Comparison of ENCODE assay signal across 19 cellular contexts in genomic region chrY:7837046-7837445, GRCh38.
DNase-seq lines count a peak whose midpoint lies in the region; ATAC-seq, FAIRE-seq and TF ChIP-seq lines count a peak whose summit lies in the region.
"Had no signal": no experiment of that assay in that cellular context is flagged by ENCODE, and none has a peak within 500 bp of the region (broad histone marks: within the 10 kb centered on the region; RNA-seq: fewer than 3 reads in every experiment).

No MANE protein-coding gene starts in this region.

- no peak overlapping the region for H4K5ac ChIP-seq in mesendoderm (ENCODE audit: low read length)

- BruUV-seq in HepG2 (replicated peaks; lab: Mats Ljungman, UMichigan), result no TSS peak

- no peak overlapping the region for H3K4me3 ChIP-seq in HepG2 (replicated peaks in 1 of 3; ENCODE audit: insufficient read depth in 1 of 3, low read depth in 2 of 3, low read length in 3 of 3)
- no peak overlapping the region for H3K4me3 ChIP-seq in right lobe of liver
- no peak overlapping the region for H3K4me3 ChIP-seq in mesendoderm (ENCODE audit: low read length)
- H3K4me3 ChIP-seq: BLaER1, GM12878 had no signal

- ATAC-seq in HepG2, result no peak
- ATAC-seq in right lobe of liver, result no peak
- ATAC-seq: GM12878, SK-N-SH treated with all-trans-retinoic acid at 6 μM for 48 hours had no signal

- no peak overlapping the region for H3K18ac ChIP-seq in mesendoderm (ENCODE audit: low read length)

- H2BK5ac ChIP-seq in mesendoderm (ENCODE audit: low read length), result no peak overlapping the region

- H3K4me2 ChIP-seq in HepG2 (ENCODE audit: low read depth, low read length), result no peak overlapping the region
- no peak overlapping the region for H3K4me2 ChIP-seq in mesendoderm (ENCODE audit: low read length)
- H3K4me2 ChIP-seq: BLaER1 had no signal

- H3K79me1 ChIP-seq in mesendoderm (ENCODE audit: low read length), result no peaks in the 10 kb centered on the region

- TF ChIP-seq RAD21 in HepG2 (CRISPR knock-in tag; IDR thresholded peaks at IDR 0.05), result no peak

- H3K36me3 ChIP-seq in HepG2 (replicated peaks in 1 of 2; ENCODE audit: control insufficient read depth in 1 of 2, insufficient read depth in 2 of 2, low read length in 2 of 2), result no peaks in the 10 kb centered on the region
- no peaks in the 10 kb centered on the region for H3K36me3 ChIP-seq in right lobe of liver
- H3K36me3 ChIP-seq in mesendoderm (ENCODE audit: control insufficient read depth, insufficient read depth, low read length), result no peaks in the 10 kb centered on the region
- H3K36me3 ChIP-seq: BLaER1 had no signal

- WGBS in HepG2 (ENCODE audit: low lambda C conversion rate), result 0% methylated on average over 1 of the region's 7 CpGs
- no CpG with 5 or more reads among the region's 7 CpGs for WGBS in right lobe of liver (ENCODE audit: insufficient coverage, low coverage, low lambda C conversion rate, missing lambda C conversion rate)
- WGBS in mesendoderm (ENCODE audit: extremely low coverage, insufficient coverage, low lambda C conversion rate), result no CpG with 5 or more reads among the region's 7 CpGs

- POLR2A ChIA-PET in HepG2 (lab: Yijun Ruan, JAX), result no interaction called here

- H3K23ac ChIP-seq in mesendoderm (ENCODE audit: low read length), result no peak overlapping the region

- H3K56ac ChIP-seq in mesendoderm (ENCODE audit: low read length), result no peak overlapping the region

- in situ Hi-C loops in HepG2 (cut with HindIII; ENCODE audit: extremely low pct_ligation_motif_present, low pct_unique_long_range_greater_than_20kb), result loop anchor here (25.0 kb wide), 1 partner anchor 100 kb away; no protein-coding TSS in a partner anchor

- FAIRE-seq in HepG2 (lab: Jason Lieb, UNC) (no peak), H54 (lab: Jason Lieb, UNC) (no peak)
- FAIRE-seq: GM12878 had no signal

- H4K20me1 ChIP-seq in HepG2 (ENCODE audit: insufficient read depth, low read length), result no peaks in the 10 kb centered on the region
- H4K20me1 ChIP-seq: BLaER1 had no signal

- no peaks in the 10 kb centered on the region for H3K4me1 ChIP-seq in HepG2 (ENCODE audit: insufficient read depth, low read length)
- H3K4me1 ChIP-seq in right lobe of liver, result no peaks in the 10 kb centered on the region
- H3K4me1 ChIP-seq in mesendoderm (ENCODE audit: control insufficient read depth, low read depth, low read length), result no peaks in the 10 kb centered on the region
- H3K4me1 ChIP-seq: BLaER1 had no signal

- H3K27ac ChIP-seq in HepG2 (ENCODE audit: extremely low read length, insufficient read depth, low read length) (no peak overlapping the region), right lobe of liver (no peak overlapping the region), mesendoderm (ENCODE audit: low read depth, low read length) (no peak overlapping the region)
- H3K27ac ChIP-seq: BLaER1 had no signal

- no peak for TF ChIP-seq CTCF in HepG2 (CRISPR knock-in tag; IDR thresholded peaks at IDR 0.05)
- no peak for TF ChIP-seq CTCF in right lobe of liver (IDR thresholded peaks at IDR 0.05)

- no peak overlapping the region for H2AK5ac ChIP-seq in mesendoderm (ENCODE audit: low read length)

- H3K9me3 ChIP-seq in HepG2 (ENCODE audit: low read length), result no peaks in the 10 kb centered on the region
- H3K9me3 ChIP-seq in right lobe of liver, result no peaks in the 10 kb centered on the region
- H3K9me3 ChIP-seq: BLaER1 had no signal

- H3K4ac ChIP-seq in mesendoderm (ENCODE audit: low read depth, low read length), result no peak overlapping the region

- H3K79me2 ChIP-seq in HepG2 (ENCODE audit: insufficient read depth, low read length) (no peaks in the 10 kb centered on the region), mesendoderm (ENCODE audit: control insufficient read depth, insufficient read depth, low read length) (no peaks in the 10 kb centered on the region)

- TF ChIP-seq EP300 in HepG2 (IDR thresholded peaks at IDR 0.05; ENCODE audit: low read depth in 2 of 2, low read length in 2 of 2) (no peak), HepG2 (CRISPR knock-in tag; IDR thresholded peaks at IDR 0.05; ENCODE audit: borderline replicate concordance) (no peak)

- no peak overlapping the region for H2BK15ac ChIP-seq in mesendoderm (replicated peaks; ENCODE audit: low read depth)

- no peak overlapping the region for H3K9ac ChIP-seq in HepG2 (ENCODE audit: insufficient read depth, low read depth, low read length)
- no peak overlapping the region for H3K9ac ChIP-seq in mesendoderm (ENCODE audit: low read length)
- H3K9ac ChIP-seq: BLaER1 had no signal

- no peaks in the 10 kb centered on the region for H3K27me3 ChIP-seq in HepG2 (ENCODE audit: control insufficient read depth in 1 of 2, insufficient read depth in 2 of 2, low read length in 2 of 2)
- no peaks in the 10 kb centered on the region for H3K27me3 ChIP-seq in right lobe of liver
- H3K27me3 ChIP-seq in mesendoderm (ENCODE audit: insufficient read depth, low read length, poor library complexity), result no peaks in the 10 kb centered on the region
- H3K27me3 ChIP-seq: BLaER1 had no signal

- intact Hi-C loops in HepG2 (cut with micrococcal nuclease; ENCODE audit: unreplicated experiment), result no loop called here
- intact Hi-C loops in right lobe of liver (cut with DNase I), result no loop called here

- no peak overlapping the region for H2AFZ ChIP-seq in HepG2 (ENCODE audit: low read length)

- TF ChIP-seq POLR2A in HepG2 (IDR thresholded peaks at IDR 0.05; ENCODE audit: insufficient read depth in 1 of 2, low read depth in 2 of 2, low read length in 2 of 2) (no peak), right lobe of liver (IDR thresholded peaks at IDR 0.05) (no peak), H54 (IDR thresholded peaks at IDR 0.05; ENCODE audit: low read depth, low read length) (no peak)

- DNase-seq in HepG2 (ENCODE audit: low spot score) (no peak), right lobe of liver (no peak), cerebellum (ENCODE audit: low spot score) (peak; percentile 17), mesendoderm (peak; percentile 53), activated T-cell treated with anti-CD3 and anti-CD28 coated beads for 4 hours (no peak), NOMO-1 treated with DMSO at 0.1 percent for 48 hours (lab: John Stamatoyannopoulos, UW; ENCODE audit: unreplicated experiment) (no peak), H54 (ENCODE audit: insufficient read length, low spot score) (no peak), NCI-H510A treated with DMSO at 0.1 percent for 48 hours (lab: John Stamatoyannopoulos, UW) (no peak)
- DNase-seq: Calu3; CD4-positive, alpha-beta memory T cell; H7; KG1; MV-4-11; NCI-H187; NCI-H774; SIG-M5 had no signal

- H4K8ac ChIP-seq in mesendoderm (ENCODE audit: low read depth, low read length), result no peak overlapping the region

- peak overlapping the region; percentile 85 for H2BK120ac ChIP-seq in mesendoderm (ENCODE audit: low read depth, low read length)

- CTCF ChIA-PET in HepG2 (lab: Yijun Ruan, JAX; ENCODE audit: low intra/inter-chr PET ratio, low total read pairs), result no interaction called here

TF ChIP-seq in HepG2, 621 proteins besides CTCF, POLR2A, EP300 and RAD21:
- peak in 1 of 2 experiments; percentile 31; a peak in 1 of 4 replicates for TF ChIP-seq MAFK (conservative IDR thresholded peaks at IDR 0.05 in 1 of 2, IDR thresholded peaks at IDR 0.05 in 1 of 2; ENCODE audit: low read length in 2 of 2)
- TF ChIP-seq MAFF (IDR thresholded peaks at IDR 0.05; ENCODE audit: low read depth, low read length), result peak; percentile 29; the same call in 1 of the 2 replicates
- no peak for TF ChIP-seq ZFP36L1 (CRISPR knock-in tag; IDR thresholded peaks at IDR 0.05)

Comparison
In these comparisons a context has a peak if more than half of its experiments do, and no peak if none do; other contexts are left out.
1. DNase-seq: peak in cerebellum (single experiment) and mesendoderm (single experiment); none in HepG2 (single experiment), right lobe of liver (0 of 3), activated T-cell treated with anti-CD3 and anti-CD28 coated beads for 4 hours (single experiment), NOMO-1 treated with DMSO at 0.1 percent for 48 hours (single experiment), H54 (single experiment) and NCI-H510A treated with DMSO at 0.1 percent for 48 hours (single experiment).